In the genomic region with DNA sequence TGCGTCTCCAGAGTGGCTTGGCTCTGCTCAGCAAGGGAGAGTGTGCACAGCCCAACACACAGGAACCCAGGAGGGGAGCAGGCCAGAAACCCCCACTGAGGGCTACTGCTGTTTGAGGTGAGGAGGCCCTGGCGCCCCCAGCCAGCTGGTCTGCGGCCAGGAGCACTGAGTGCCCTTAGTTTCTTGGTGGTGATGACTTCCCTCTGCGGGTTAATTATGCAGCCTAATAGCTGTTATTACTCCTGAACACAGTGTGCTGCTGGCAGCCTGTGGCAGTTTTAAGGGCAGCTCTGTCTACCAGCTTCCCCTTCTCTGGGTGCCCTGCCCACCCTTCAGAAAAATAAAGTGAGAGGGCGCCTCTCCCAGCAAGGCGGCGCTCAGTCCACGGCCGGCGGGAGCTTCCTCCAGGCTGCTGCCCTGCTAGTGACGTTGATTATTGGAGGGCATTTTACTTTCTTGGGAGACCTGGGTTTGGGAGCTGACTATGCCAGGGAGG, we compare ENCODE assay signal across 10 cellular contexts. TPM values are rescaled to one million over a fixed set of nuclear protein-coding genes. Genes with fewer than 3 reads are reported as not detected.
DNase-seq lines count a peak whose midpoint lies in the region; ATAC-seq, FAIRE-seq and TF ChIP-seq lines count a peak whose summit lies in the region.
"Had no signal": no experiment of that assay in that cellular context is flagged by ENCODE, and none has a peak within 500 bp of the region (broad histone marks: within the 10 kb centered on the region; RNA-seq: fewer than 3 reads in every experiment).

No MANE protein-coding gene starts in this region.

- FAIRE-seq in kidney (lab: Jason Lieb, UNC), result no peak

- H3K36me3 ChIP-seq in NT2/D1 (ENCODE audit: insufficient read depth, insufficient read length, low read length) (no peaks in the 10 kb centered on the region), kidney (ENCODE audit: control insufficient read depth in 1 of 2, insufficient read depth in 2 of 2, low read length in 2 of 2) (no peaks in the 10 kb centered on the region), stomach (no peaks in the 10 kb centered on the region)

- 52 to 78% (median 60%) methylated on average over 6 to 11 of the region's 11 CpGs for WGBS in stomach, 5 donors

- H3K9ac ChIP-seq in NT2/D1 (ENCODE audit: insufficient read length, low read depth) (peak overlapping the region; percentile 42), kidney (ENCODE audit: low read length in 2 of 2) (no peak overlapping the region)
- H3K9ac ChIP-seq: KMS-11 had no signal

- no peak for ATAC-seq in HG03439 (IDR thresholded peaks at IDR 0.05; ENCODE audit: unreplicated experiment)
- ATAC-seq: T-helper 17 cell had no signal

- peak; percentile 15 for TF ChIP-seq EP300 in stomach (IDR thresholded peaks at IDR 0.05)

- H3K27ac ChIP-seq in kidney (ENCODE audit: low read depth in 2 of 2, low read length in 2 of 2) (no peak overlapping the region), stomach (peak overlapping the region; percentile 56 to 82 (median 71))
- H3K27ac ChIP-seq: KMS-11 had no signal

- H3K9me3 ChIP-seq in NT2/D1 (ENCODE audit: insufficient read depth, low read length), result no peaks in the 10 kb centered on the region
- H3K9me3 ChIP-seq in kidney (ENCODE audit: control insufficient read depth in 1 of 2, low read length in 2 of 2), result no peaks in the 10 kb centered on the region
- H3K9me3 ChIP-seq in stomach, result no peaks in the 10 kb centered on the region

- DNase-seq in NCI-H1105 treated with DMSO at 0.1 percent for 48 hours (lab: John Stamatoyannopoulos, UW) (peak; percentile 93), NT2/D1 (ENCODE audit: low read depth, low spot score) (no peak), kidney (peak; percentile 66), stomach (peak; percentile 30), NCI-H526 (lab: John Stamatoyannopoulos, UW) (no peak)
- no peak for DNase-seq in activated effector memory CD4-positive, alpha-beta T cell treated with Interleukin-2 at 50 U/mL for 16 hours
- DNase-seq: HFFc6, T-helper 17 cell had no signal

- no peak for TF ChIP-seq POLR2A in stomach (IDR thresholded peaks at IDR 0.05)

- TF ChIP-seq CTCF in kidney (IDR thresholded peaks at IDR 0.05; ENCODE audit: borderline replicate concordance, extremely low read depth, insufficient read depth) (no peak), stomach (IDR thresholded peaks at IDR 0.05) (peak in 1 of 7 experiments; percentile 7)

- H3K27me3 ChIP-seq in NT2/D1 (ENCODE audit: insufficient read depth, insufficient read length) (no peaks in the 10 kb centered on the region), stomach (no peaks in the 10 kb centered on the region)

- intact Hi-C loops in kidney (cut with DNase I), result no loop called here
- intact Hi-C loops in stomach (cut with DNase I; ENCODE audit: low total_unique reads), result no loop called here

- H3K4me3 ChIP-seq in NT2/D1 (ENCODE audit: insufficient read length, low read depth) (no peak overlapping the region), kidney (ENCODE audit: low read length in 2 of 2) (no peak overlapping the region), stomach (peak overlapping the region in 1 of 4 donors; percentile 11)

- peaks cover 31% of the 10 kb centered on the region for H3K4me1 ChIP-seq in NT2/D1 (ENCODE audit: insufficient read depth, insufficient read length)
- H3K4me1 ChIP-seq in kidney (ENCODE audit: control insufficient read depth in 1 of 2, insufficient read depth in 1 of 2, low read depth in 1 of 2, low read length in 2 of 2), result peaks cover 4 to 13% of the 10 kb centered on the region in 2 donors
- peaks cover 45 to 81% (median 62%) of the 10 kb centered on the region in 4 donors for H3K4me1 ChIP-seq in stomach

RNA-seq across cellular contexts. Expression of a gene that starts 19.2 kb away (rescaled TPM):
- total RNA-seq in kidney (7.3 TPM), stomach (100 to 1,000 TPM in 2 of 5 donors, 10 to 100 TPM in 1, 1 to 10 TPM in 2; 6.8 to 121 (median 24.9) TPM)
- polyA plus RNA-seq in kidney (ENCODE audit: insufficient read depth, low read depth, low replicate concordance) (48.4 TPM), stomach (100 to 1,000 TPM in 2 of 3 donors, 10 to 100 TPM in 1; 88.8 to 113 (median 104) TPM)

Comparison
In these comparisons a context has a peak if more than half of its experiments do, and no peak if none do; other contexts are left out.
1. DNase-seq: peak in NCI-H1105 treated with DMSO at 0.1 percent for 48 hours (single experiment), kidney (single experiment) and stomach (single experiment); none in NT2/D1 (single experiment), activated effector memory CD4-positive, alpha-beta T cell treated with Interleukin-2 at 50 U/mL for 16 hours (single experiment) and NCI-H526 (0 of 2).
2. H3K27ac ChIP-seq: peak in stomach (5 of 5); none in kidney (0 of 2).